Comparison of ENCODE assay signal across 8 cellular contexts in genomic region chr18:48161911-48162698, GRCh38.
DNase-seq lines count a peak whose midpoint lies in the region; ATAC-seq lines count a peak whose summit lies in the region.

No MANE protein-coding gene starts in this region.

- DNase-seq in DMS79 treated with DMSO at 0.1 percent for 48 hours (lab: John Stamatoyannopoulos, UW) (peak; percentile 73), H7 (no peak), NCI-H1417 (lab: John Stamatoyannopoulos, UW) (peak; percentile 38 to 96 (median 96)), islet precursor cell (peak; percentile 70), NCI-H1048 (lab: John Stamatoyannopoulos, UW) (no peak), SK-N-DZ (ENCODE audit: low spot score) (no peak)
- peak in 1 of 2 donors; percentile 17 for DNase-seq in stimulated activated naive CD8-positive, alpha-beta T cell treated with anti-CD3 and anti-CD28 coated beads, Interleukin-15, amount 100 ng/mL, for 72 hours

- peak overlapping the region; percentile 51 for H3K27ac ChIP-seq in angular gyrus (ENCODE audit: low read depth, low read length)

- H3K4me3 Mint-ChIP-seq in stimulated activated naive CD8-positive, alpha-beta T cell treated with anti-CD3 and anti-CD28 coated beads, Interleukin-15, amount 100 ng/mL, for 72 hours = peak overlapping the region; percentile 62 to 73

- peaks cover 28% of the 10 kb centered on the region for H3K27me3 ChIP-seq in H7 (ENCODE audit: control insufficient read depth, insufficient read depth, low read length)

- H3K27ac Mint-ChIP-seq in stimulated activated naive CD8-positive, alpha-beta T cell treated with anti-CD3 and anti-CD28 coated beads, Interleukin-15, amount 100 ng/mL, for 72 hours = no peak overlapping the region

- ATAC-seq in stimulated activated naive CD8-positive, alpha-beta T cell treated with anti-CD3 and anti-CD28 coated beads, Interleukin-15, amount 100 ng/mL, for 72 hours = peak; percentile 64

- peaks cover 14% of the 10 kb centered on the region for H3K4me1 Mint-ChIP-seq in stimulated activated naive CD8-positive, alpha-beta T cell treated with anti-CD3 and anti-CD28 coated beads, Interleukin-15, amount 100 ng/mL, for 72 hours

- H3K4me3 ChIP-seq in H7 (ENCODE audit: insufficient read depth, low read depth, low read length) = peak overlapping the region; percentile 66

- H3K27me3 Mint-ChIP-seq in stimulated activated naive CD8-positive, alpha-beta T cell treated with anti-CD3 and anti-CD28 coated beads, Interleukin-15, amount 100 ng/mL, for 72 hours = peaks cover 37% of the 10 kb centered on the region

- no peaks in the 10 kb centered on the region for H3K9me3 Mint-ChIP-seq in stimulated activated naive CD8-positive, alpha-beta T cell treated with anti-CD3 and anti-CD28 coated beads, Interleukin-15, amount 100 ng/mL, for 72 hours

- no peaks in the 10 kb centered on the region for H3K36me3 ChIP-seq in H7 (replicated peaks; ENCODE audit: control insufficient read depth, insufficient read depth, low read length)

Comparison
In these comparisons a context has a peak if more than half of its experiments do, and no peak if none do; other contexts are left out.
1. DNase-seq: peak in DMS79 treated with DMSO at 0.1 percent for 48 hours (single experiment), NCI-H1417 (3 of 3) and islet precursor cell (single experiment); none in H7 (single experiment), NCI-H1048 (single experiment) and SK-N-DZ (single experiment).